Comparison of ENCODE assay signal across 17 cellular contexts in the genomic region with DNA sequence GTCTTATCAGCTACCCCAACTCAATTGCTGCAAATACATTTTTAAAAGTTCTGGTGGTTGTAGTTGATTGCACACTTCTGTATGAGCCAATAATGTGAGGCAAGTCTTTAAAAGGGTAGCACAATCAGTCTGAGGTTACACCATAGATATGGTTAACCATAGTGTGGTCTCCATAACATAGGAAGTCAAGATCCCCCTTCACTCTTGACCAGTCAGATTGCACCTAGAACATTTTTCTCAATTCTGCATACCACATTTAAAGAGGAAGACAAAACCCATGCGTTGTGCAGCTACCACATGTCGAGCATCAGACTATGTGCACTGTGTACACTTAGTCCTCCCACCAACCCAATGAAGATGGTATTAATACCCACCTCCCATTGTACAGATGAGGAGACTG. TPM values are rescaled to one million over a fixed set of nuclear protein-coding genes. Genes with fewer than 3 reads are reported as not detected.
DNase-seq lines count a peak whose midpoint lies in the region; ATAC-seq, FAIRE-seq and TF ChIP-seq lines count a peak whose summit lies in the region.
"Had no signal": no experiment of that assay in that cellular context is flagged by ENCODE, and none has a peak within 500 bp of the region (broad histone marks: within the 10 kb centered on the region; RNA-seq: fewer than 3 reads in every experiment).

No MANE protein-coding gene starts in this region.

- no peaks in the 10 kb centered on the region for H3K27me3 ChIP-seq in astrocyte (ENCODE audit: insufficient read depth, low read length)
- H3K27me3 ChIP-seq in gastroesophageal sphincter: no peaks in the 10 kb centered on the region

- ATAC-seq in activated naive CD8-positive, alpha-beta T cell treated with anti-CD3 and anti-CD28 coated beads, Interleukin-2, amount 10 ng/mL, durations not matched to agents 7 days and 5 days (ENCODE audit: low read depth): peak; percentile 67
- ATAC-seq in gastroesophageal sphincter: no peak
- ATAC-seq: Panc1 had no signal

- no peak for TF ChIP-seq EP300 in gastroesophageal sphincter (IDR thresholded peaks at IDR 0.05)

- POLR2A ChIA-PET in activated naive CD8-positive, alpha-beta T cell treated with anti-CD3 and anti-CD28 coated beads, Interleukin-2, amount 10 ng/mL, durations not matched to agents 7 days and 5 days (lab: Charles Lee): interaction anchor here (0.6 to 2.8 kb wide), 5 partner anchors 8 to 511 kb away, joined by 4 to 9 read pairs (median 5); no protein-coding TSS in a partner anchor

- peak; percentile 81 for FAIRE-seq in astrocyte (lab: Jason Lieb, UNC)
- FAIRE-seq: H1 had no signal

- TF ChIP-seq CTCF in astrocyte (IDR thresholded peaks at IDR 0.05; ENCODE audit: insufficient read depth, low read depth, low read length): no peak
- TF ChIP-seq CTCF in gastroesophageal sphincter (IDR thresholded peaks at IDR 0.05): no peak

- no peaks in the 10 kb centered on the region for H3K79me2 ChIP-seq in astrocyte (ENCODE audit: insufficient read depth, low read length)

- H3K4me2 ChIP-seq in astrocyte (ENCODE audit: low read length): no peak overlapping the region

- peaks cover 7% of the 10 kb centered on the region for H3K9me3 Mint-ChIP-seq in activated naive CD8-positive, alpha-beta T cell treated with anti-CD3 and anti-CD28 coated beads, Interleukin-2, amount 10 ng/mL, durations not matched to agents 7 days and 5 days
- H3K9me3 Mint-ChIP-seq in activated naive CD8-positive, alpha-beta T cell treated with anti-CD3 and anti-CD28 coated beads for 36 hours: peaks cover 5% of the 10 kb centered on the region
- H3K9me3 Mint-ChIP-seq in astrocyte (ENCODE audit: unreplicated experiment): peaks cover 2% of the 10 kb centered on the region

- H3K27ac Mint-ChIP-seq in activated naive CD8-positive, alpha-beta T cell treated with anti-CD3 and anti-CD28 coated beads, Interleukin-2, amount 10 ng/mL, durations not matched to agents 7 days and 5 days: no peak overlapping the region
- H3K27ac Mint-ChIP-seq in activated naive CD8-positive, alpha-beta T cell treated with anti-CD3 and anti-CD28 coated beads for 36 hours: no peak overlapping the region
- no peak overlapping the region for H3K27ac Mint-ChIP-seq in astrocyte (ENCODE audit: unreplicated experiment)

- H3K4me3 ChIP-seq in astrocyte (ENCODE audit: insufficient read depth, low read depth, low read length): no peak overlapping the region
- no peak overlapping the region for H3K4me3 ChIP-seq in gastroesophageal sphincter
- H3K4me3 ChIP-seq: lung had no signal

- no peak for TF ChIP-seq POLR2A in gastroesophageal sphincter (IDR thresholded peaks at IDR 0.05)

- DNase-seq in activated naive CD8-positive, alpha-beta T cell treated with anti-CD3 and anti-CD28 coated beads, Interleukin-2, amount 10 ng/mL, durations not matched to agents 7 days and 5 days: no peak
- DNase-seq in activated naive CD8-positive, alpha-beta T cell treated with anti-CD3 and anti-CD28 coated beads for 36 hours: no peak
- DNase-seq in MV-4-11 (lab: John Stamatoyannopoulos, UW): peak; percentile 96
- DNase-seq in astrocyte (ENCODE audit: low read depth): no peak
- DNase-seq in stimulated activated CD4-positive, alpha-beta T cell treated with anti-CD3 and anti-CD28 coated beads, Interleukin-4, amount 100 ng/mL, for 24 hours: no peak
- DNase-seq in effector CD4-positive, alpha-beta T cell: no peak
- no peak for DNase-seq in NAMALWA (ENCODE audit: low spot score)
- DNase-seq: activated CD4-positive, alpha-beta T cell treated with anti-CD3 and anti-CD28 coated beads for 4 hours; DMS79; NCI-H2171 treated with DMSO at 0.1 percent for 48 hours; nucleus accumbens had no signal

- H3K36me3 ChIP-seq in astrocyte (ENCODE audit: insufficient read depth, low read length): no peaks in the 10 kb centered on the region
- H3K36me3 ChIP-seq in gastroesophageal sphincter: no peaks in the 10 kb centered on the region

- H4K20me1 ChIP-seq in astrocyte (ENCODE audit: insufficient read depth, low read length): no peaks in the 10 kb centered on the region

- H2AFZ ChIP-seq in astrocyte (ENCODE audit: low read depth, low read length): no peak overlapping the region

- peaks cover 10% of the 10 kb centered on the region for H3K4me1 Mint-ChIP-seq in activated naive CD8-positive, alpha-beta T cell treated with anti-CD3 and anti-CD28 coated beads, Interleukin-2, amount 10 ng/mL, durations not matched to agents 7 days and 5 days
- H3K4me1 Mint-ChIP-seq in activated naive CD8-positive, alpha-beta T cell treated with anti-CD3 and anti-CD28 coated beads for 36 hours: peaks cover 23% of the 10 kb centered on the region
- H3K4me1 Mint-ChIP-seq in astrocyte (ENCODE audit: low read depth, unreplicated experiment): no peaks in the 10 kb centered on the region

- 87% methylated on average over 2 of the region's 2 CpGs; no CpG with 5 or more reads in 1 of the 2 donors for WGBS in gastroesophageal sphincter (ENCODE audit: low coverage in 1 of 2), 2 donors

- H3K4me3 Mint-ChIP-seq in activated naive CD8-positive, alpha-beta T cell treated with anti-CD3 and anti-CD28 coated beads, Interleukin-2, amount 10 ng/mL, durations not matched to agents 7 days and 5 days: no peak overlapping the region
- no peak overlapping the region for H3K4me3 Mint-ChIP-seq in activated naive CD8-positive, alpha-beta T cell treated with anti-CD3 and anti-CD28 coated beads for 36 hours
- no peak overlapping the region for H3K4me3 Mint-ChIP-seq in astrocyte (ENCODE audit: unreplicated experiment)
- H3K4me3 Mint-ChIP-seq: T-helper 1 cell treated with Interleukin-12 subunit alpha and Interleukin-12 subunit beta and Interleukin-4 antibody, amounts not matched to agents 30 μg/mL and 1 μg/mL, for 36 hours had no signal

- H3K4me1 ChIP-seq in astrocyte (ENCODE audit: insufficient read depth, low read length): no peaks in the 10 kb centered on the region
- no peaks in the 10 kb centered on the region for H3K4me1 ChIP-seq in gastroesophageal sphincter

- peaks cover 9% of the 10 kb centered on the region for H3K36me3 Mint-ChIP-seq in activated naive CD8-positive, alpha-beta T cell treated with anti-CD3 and anti-CD28 coated beads, Interleukin-2, amount 10 ng/mL, durations not matched to agents 7 days and 5 days
- H3K36me3 Mint-ChIP-seq in activated naive CD8-positive, alpha-beta T cell treated with anti-CD3 and anti-CD28 coated beads for 36 hours: peaks cover 2% of the 10 kb centered on the region
- no peaks in the 10 kb centered on the region for H3K36me3 Mint-ChIP-seq in astrocyte (ENCODE audit: low read depth, unreplicated experiment)

- H3K27ac ChIP-seq in astrocyte (ENCODE audit: low read depth, low read length): no peak overlapping the region
- H3K27ac ChIP-seq in gastroesophageal sphincter: no peak overlapping the region

- no peaks in the 10 kb centered on the region for H3K27me3 Mint-ChIP-seq in activated naive CD8-positive, alpha-beta T cell treated with anti-CD3 and anti-CD28 coated beads, Interleukin-2, amount 10 ng/mL, durations not matched to agents 7 days and 5 days
- H3K27me3 Mint-ChIP-seq in activated naive CD8-positive, alpha-beta T cell treated with anti-CD3 and anti-CD28 coated beads for 36 hours: no peaks in the 10 kb centered on the region
- no peaks in the 10 kb centered on the region for H3K27me3 Mint-ChIP-seq in astrocyte (ENCODE audit: low read depth, unreplicated experiment)

- H3K9me3 ChIP-seq in astrocyte (ENCODE audit: insufficient read depth, low read depth, low read length): no peaks in the 10 kb centered on the region
- H3K9me3 ChIP-seq in gastroesophageal sphincter: no peaks in the 10 kb centered on the region

- no peak overlapping the region for H3K9ac ChIP-seq in astrocyte (ENCODE audit: low read length)

RNA-seq across cellular contexts. Expression of a gene that starts 26.5 kb away (rescaled TPM):
- 1 to 10 TPM; 4.3 to 5.3 TPM for total RNA-seq in activated naive CD8-positive, alpha-beta T cell treated with anti-CD3 and anti-CD28 coated beads, Interleukin-2, amount 10 ng/mL, durations not matched to agents 7 days and 5 days
- under 1 TPM; 0.50 to 0.76 TPM for total RNA-seq in activated naive CD8-positive, alpha-beta T cell treated with anti-CD3 and anti-CD28 coated beads for 36 hours
- total RNA-seq in astrocyte (not detected in 2 replicates), gastroesophageal sphincter (10 to 100 TPM in 2 of 4 donors, 1 to 10 TPM in 2; 4.0 to 40.3 (median 19.6) TPM)
- total RNA-seq: MCF 10A had no signal
